In the genomic region with DNA sequence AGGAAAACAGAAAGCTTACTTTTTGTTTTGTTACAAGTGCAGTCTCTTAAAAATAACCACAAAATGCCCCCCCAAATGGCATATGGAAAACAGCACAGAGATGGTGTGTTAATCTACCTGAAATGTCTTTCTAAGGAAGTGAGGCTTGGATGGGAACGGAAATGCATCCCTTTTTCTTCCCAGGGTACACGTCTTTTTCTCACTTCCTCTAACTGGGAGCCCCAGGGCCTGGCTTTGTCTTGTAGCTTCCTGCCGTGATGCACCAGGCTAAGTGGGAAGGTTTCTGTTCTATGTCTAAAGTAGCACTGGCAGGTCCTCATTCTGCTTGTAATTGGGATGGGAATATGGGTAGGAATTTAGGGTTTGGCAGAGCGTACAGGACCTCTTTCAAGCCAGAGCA, we compare ENCODE assay signal across 1 cellular context.
TF ChIP-seq lines count a peak whose summit lies in the region.

No MANE protein-coding gene starts in this region.

TF ChIP-seq in H1, 55 proteins besides CTCF, POLR2A, EP300 and RAD21:
- TF ChIP-seq PHF8 (conservative IDR thresholded peaks at IDR 0.05; ENCODE audit: low read depth, low read length) (no peak), EGR1 (IDR thresholded peaks at IDR 0.05; ENCODE audit: borderline replicate concordance, low read depth, low read length) (no peak), ZNF274 (IDR thresholded peaks at IDR 0.05; ENCODE audit: borderline replicate concordance, extremely low read depth, low read length) (no peak), ASH2L (IDR thresholded peaks at IDR 0.05; ENCODE audit: low read length) (no peak), GABPA (IDR thresholded peaks at IDR 0.05; ENCODE audit: borderline replicate concordance, insufficient read depth, low read length) (no peak), BACH1 (IDR thresholded peaks at IDR 0.05; ENCODE audit: low read length) (no peak), CBX5 (IDR thresholded peaks at IDR 0.05; ENCODE audit: low read depth, low read length) (no peak), EZH2 (IDR thresholded peaks at IDR 0.05; ENCODE audit: low read depth, low read length, severe bottlenecking) (no peak), RXRA (IDR thresholded peaks at IDR 0.05; ENCODE audit: insufficient read depth, low read depth, low read length) (no peak), TBP (IDR thresholded peaks at IDR 0.05; ENCODE audit: low read depth, low read length) (no peak), RNF2 (IDR thresholded peaks at IDR 0.05; ENCODE audit: borderline replicate concordance, low read depth, low read length, missing control alignments, poor library complexity, severe bottlenecking) (no peak), RFX5 (IDR thresholded peaks at IDR 0.05; ENCODE audit: borderline replicate concordance, low read depth, low read length) (no peak), TAF7 (optimal IDR thresholded peaks at IDR 0.05; ENCODE audit: borderline replicate concordance, low read depth, low read length) (no peak)
- TF ChIP-seq, protein P1, sequence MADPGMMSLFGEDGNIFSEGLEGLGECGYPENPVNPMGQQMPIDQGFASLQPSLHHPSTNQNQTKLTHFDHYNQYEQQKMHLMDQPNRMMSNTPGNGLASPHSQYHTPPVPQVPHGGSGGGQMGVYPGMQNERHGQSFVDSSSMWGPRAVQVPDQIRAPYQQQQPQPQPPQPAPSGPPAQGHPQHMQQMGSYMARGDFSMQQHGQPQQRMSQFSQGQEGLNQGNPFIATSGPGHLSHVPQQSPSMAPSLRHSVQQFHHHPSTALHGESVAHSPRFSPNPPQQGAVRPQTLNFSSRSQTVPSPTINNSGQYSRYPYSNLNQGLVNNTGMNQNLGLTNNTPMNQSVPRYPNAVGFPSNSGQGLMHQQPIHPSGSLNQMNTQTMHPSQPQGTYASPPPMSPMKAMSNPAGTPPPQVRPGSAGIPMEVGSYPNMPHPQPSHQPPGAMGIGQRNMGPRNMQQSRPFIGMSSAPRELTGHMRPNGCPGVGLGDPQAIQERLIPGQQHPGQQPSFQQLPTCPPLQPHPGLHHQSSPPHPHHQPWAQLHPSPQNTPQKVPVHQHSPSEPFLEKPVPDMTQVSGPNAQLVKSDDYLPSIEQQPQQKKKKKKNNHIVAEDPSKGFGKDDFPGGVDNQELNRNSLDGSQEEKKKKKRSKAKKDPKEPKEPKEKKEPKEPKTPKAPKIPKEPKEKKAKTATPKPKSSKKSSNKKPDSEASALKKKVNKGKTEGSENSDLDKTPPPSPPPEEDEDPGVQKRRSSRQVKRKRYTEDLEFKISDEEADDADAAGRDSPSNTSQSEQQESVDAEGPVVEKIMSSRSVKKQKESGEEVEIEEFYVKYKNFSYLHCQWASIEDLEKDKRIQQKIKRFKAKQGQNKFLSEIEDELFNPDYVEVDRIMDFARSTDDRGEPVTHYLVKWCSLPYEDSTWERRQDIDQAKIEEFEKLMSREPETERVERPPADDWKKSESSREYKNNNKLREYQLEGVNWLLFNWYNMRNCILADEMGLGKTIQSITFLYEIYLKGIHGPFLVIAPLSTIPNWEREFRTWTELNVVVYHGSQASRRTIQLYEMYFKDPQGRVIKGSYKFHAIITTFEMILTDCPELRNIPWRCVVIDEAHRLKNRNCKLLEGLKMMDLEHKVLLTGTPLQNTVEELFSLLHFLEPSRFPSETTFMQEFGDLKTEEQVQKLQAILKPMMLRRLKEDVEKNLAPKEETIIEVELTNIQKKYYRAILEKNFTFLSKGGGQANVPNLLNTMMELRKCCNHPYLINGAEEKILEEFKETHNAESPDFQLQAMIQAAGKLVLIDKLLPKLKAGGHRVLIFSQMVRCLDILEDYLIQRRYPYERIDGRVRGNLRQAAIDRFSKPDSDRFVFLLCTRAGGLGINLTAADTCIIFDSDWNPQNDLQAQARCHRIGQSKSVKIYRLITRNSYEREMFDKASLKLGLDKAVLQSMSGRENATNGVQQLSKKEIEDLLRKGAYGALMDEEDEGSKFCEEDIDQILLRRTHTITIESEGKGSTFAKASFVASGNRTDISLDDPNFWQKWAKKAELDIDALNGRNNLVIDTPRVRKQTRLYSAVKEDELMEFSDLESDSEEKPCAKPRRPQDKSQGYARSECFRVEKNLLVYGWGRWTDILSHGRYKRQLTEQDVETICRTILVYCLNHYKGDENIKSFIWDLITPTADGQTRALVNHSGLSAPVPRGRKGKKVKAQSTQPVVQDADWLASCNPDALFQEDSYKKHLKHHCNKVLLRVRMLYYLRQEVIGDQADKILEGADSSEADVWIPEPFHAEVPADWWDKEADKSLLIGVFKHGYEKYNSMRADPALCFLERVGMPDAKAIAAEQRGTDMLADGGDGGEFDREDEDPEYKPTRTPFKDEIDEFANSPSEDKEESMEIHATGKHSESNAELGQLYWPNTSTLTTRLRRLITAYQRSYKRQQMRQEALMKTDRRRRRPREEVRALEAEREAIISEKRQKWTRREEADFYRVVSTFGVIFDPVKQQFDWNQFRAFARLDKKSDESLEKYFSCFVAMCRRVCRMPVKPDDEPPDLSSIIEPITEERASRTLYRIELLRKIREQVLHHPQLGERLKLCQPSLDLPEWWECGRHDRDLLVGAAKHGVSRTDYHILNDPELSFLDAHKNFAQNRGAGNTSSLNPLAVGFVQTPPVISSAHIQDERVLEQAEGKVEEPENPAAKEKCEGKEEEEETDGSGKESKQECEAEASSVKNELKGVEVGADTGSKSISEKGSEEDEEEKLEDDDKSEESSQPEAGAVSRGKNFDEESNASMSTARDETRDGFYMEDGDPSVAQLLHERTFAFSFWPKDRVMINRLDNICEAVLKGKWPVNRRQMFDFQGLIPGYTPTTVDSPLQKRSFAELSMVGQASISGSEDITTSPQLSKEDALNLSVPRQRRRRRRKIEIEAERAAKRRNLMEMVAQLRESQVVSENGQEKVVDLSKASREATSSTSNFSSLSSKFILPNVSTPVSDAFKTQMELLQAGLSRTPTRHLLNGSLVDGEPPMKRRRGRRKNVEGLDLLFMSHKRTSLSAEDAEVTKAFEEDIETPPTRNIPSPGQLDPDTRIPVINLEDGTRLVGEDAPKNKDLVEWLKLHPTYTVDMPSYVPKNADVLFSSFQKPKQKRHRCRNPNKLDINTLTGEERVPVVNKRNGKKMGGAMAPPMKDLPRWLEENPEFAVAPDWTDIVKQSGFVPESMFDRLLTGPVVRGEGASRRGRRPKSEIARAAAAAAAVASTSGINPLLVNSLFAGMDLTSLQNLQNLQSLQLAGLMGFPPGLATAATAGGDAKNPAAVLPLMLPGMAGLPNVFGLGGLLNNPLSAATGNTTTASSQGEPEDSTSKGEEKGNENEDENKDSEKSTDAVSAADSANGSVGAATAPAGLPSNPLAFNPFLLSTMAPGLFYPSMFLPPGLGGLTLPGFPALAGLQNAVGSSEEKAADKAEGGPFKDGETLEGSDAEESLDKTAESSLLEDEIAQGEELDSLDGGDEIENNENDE (IDR thresholded peaks at IDR 0.05; ENCODE audit: insufficient replicate concordance, low read length) = no peak
